8 cellular contexts compared by ENCODE assay signal in the genomic region with DNA sequence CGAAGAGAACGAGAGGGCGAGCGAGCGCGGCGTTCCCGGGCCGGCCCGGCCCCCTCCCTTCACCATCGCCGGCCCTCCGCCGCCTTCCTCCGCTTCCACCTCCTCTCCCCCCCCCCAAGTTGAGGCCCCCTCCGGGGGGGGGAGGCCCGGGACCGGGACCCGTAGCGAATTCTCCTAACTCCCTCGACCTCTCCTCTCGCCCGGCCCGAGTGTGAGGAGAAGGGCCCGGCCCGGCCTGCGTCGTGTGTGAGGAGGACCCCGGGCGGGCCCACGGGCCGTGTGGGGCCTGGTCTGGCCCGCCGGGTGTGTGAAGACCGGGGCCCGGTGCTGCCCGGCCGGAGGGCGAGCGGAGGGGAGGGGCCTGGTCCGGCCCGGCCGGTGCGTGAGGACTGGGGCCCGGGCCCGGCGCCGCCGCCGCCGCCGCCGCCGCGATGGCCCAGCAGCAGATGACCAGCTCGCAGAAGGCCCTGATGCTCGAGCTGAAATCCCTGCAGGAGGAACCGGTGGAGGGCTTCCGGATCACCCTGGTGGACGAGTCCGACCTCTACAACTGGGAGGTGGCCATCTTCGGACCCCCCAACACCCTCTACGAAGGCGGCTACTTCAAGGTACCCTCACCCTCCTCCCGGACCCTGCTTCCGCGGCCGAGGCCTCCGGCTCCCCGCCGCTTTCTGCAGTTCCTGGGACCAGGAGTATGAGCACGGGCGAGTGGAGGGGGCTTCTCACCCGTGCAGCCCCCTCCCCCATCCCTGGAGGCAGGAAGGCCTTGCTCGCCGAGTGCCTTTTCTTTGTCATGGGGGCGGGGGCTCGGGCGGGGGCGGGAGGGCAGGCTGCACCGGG. TPM values are rescaled to one million over a fixed set of nuclear protein-coding genes. Genes with fewer than 3 reads are reported as not detected.
DNase-seq lines count a peak whose midpoint lies in the region; ATAC-seq and TF ChIP-seq lines count a peak whose summit lies in the region.

No MANE protein-coding gene starts in this region.

- TF ChIP-seq EP300 in esophagus muscularis mucosa (IDR thresholded peaks at IDR 0.05): no peak

- no peaks in the 10 kb centered on the region for H3K27me3 Mint-ChIP-seq in activated T-cell treated with anti-CD3 and anti-CD28 coated beads, Interleukin-2, amount 50 U/mL, for 72 hours (ENCODE audit: low read depth)
- no peaks in the 10 kb centered on the region for H3K27me3 Mint-ChIP-seq in naive B cell
- no peaks in the 10 kb centered on the region for H3K27me3 Mint-ChIP-seq in stimulated activated naive CD8-positive, alpha-beta T cell treated with anti-CD3 and anti-CD28 coated beads, Interleukin-15, amount 100 ng/mL, for 72 hours

- H3K36me3 ChIP-seq in NT2/D1 (ENCODE audit: insufficient read depth, insufficient read length, low read length): no peaks in the 10 kb centered on the region
- no peaks in the 10 kb centered on the region for H3K36me3 ChIP-seq in esophagus muscularis mucosa

- TF ChIP-seq CTCF in AG09309 (IDR thresholded peaks at IDR 0.05; ENCODE audit: control insufficient read depth, insufficient read depth, low read depth, low read length, missing control alignments) (peak; percentile 26), esophagus muscularis mucosa (IDR thresholded peaks at IDR 0.05) (peak in 1 of 3 experiments; percentile 36)

- H3K4me3 ChIP-seq in AG09309 (ENCODE audit: control insufficient read depth, low read depth, low read length): peak overlapping the region; percentile 99
- peak overlapping the region; percentile 93 for H3K4me3 ChIP-seq in NT2/D1 (ENCODE audit: insufficient read length, low read depth)
- peak overlapping the region; percentile 79 to 94 (median 92) for H3K4me3 ChIP-seq in esophagus muscularis mucosa

- peak; percentile 62 for TF ChIP-seq POLR2A in GM18505 (IDR thresholded peaks at IDR 0.05; ENCODE audit: borderline replicate concordance, extremely low read depth, insufficient read depth, insufficient read length)
- peak; percentile 28 for TF ChIP-seq POLR2A in esophagus muscularis mucosa (IDR thresholded peaks at IDR 0.05; ENCODE audit: low read depth)

- peak overlapping the region; percentile 88 to 95 for H3K4me3 Mint-ChIP-seq in activated T-cell treated with anti-CD3 and anti-CD28 coated beads, Interleukin-2, amount 50 U/mL, for 72 hours
- peak overlapping the region; percentile 87 to 99 (median 90) for H3K4me3 Mint-ChIP-seq in naive B cell
- H3K4me3 Mint-ChIP-seq in stimulated activated naive CD8-positive, alpha-beta T cell treated with anti-CD3 and anti-CD28 coated beads, Interleukin-15, amount 100 ng/mL, for 72 hours: peak overlapping the region; percentile 80 to 92

- no peaks in the 10 kb centered on the region for H3K9me3 ChIP-seq in NT2/D1 (ENCODE audit: insufficient read depth, low read length)
- no peaks in the 10 kb centered on the region for H3K9me3 ChIP-seq in esophagus muscularis mucosa

- H3K27me3 ChIP-seq in NT2/D1 (ENCODE audit: insufficient read depth, insufficient read length): no peaks in the 10 kb centered on the region
- no peaks in the 10 kb centered on the region for H3K27me3 ChIP-seq in esophagus muscularis mucosa

- H3K36me3 Mint-ChIP-seq in activated T-cell treated with anti-CD3 and anti-CD28 coated beads, Interleukin-2, amount 50 U/mL, for 72 hours (ENCODE audit: insufficient read depth in 2 of 2): peaks cover 5 to 6% of the 10 kb centered on the region in 2 donors
- H3K36me3 Mint-ChIP-seq in naive B cell: no peaks in the 10 kb centered on the region

- H3K27ac ChIP-seq in esophagus muscularis mucosa (replicated peaks in 1 of 4): peak overlapping the region; percentile 96 to 100 (median 98)

- ATAC-seq in GM18505 (IDR thresholded peaks at IDR 0.05; ENCODE audit: unreplicated experiment) (peak; percentile 23), HG03064 (IDR thresholded peaks at IDR 0.05; ENCODE audit: low read depth, unreplicated experiment) (peak; percentile 24), naive B cell (ENCODE audit: low read depth in 2 of 2) (peak; percentile 4 to 9)
- ATAC-seq in activated T-cell treated with anti-CD3 and anti-CD28 coated beads, Interleukin-2, amount 50 U/mL, for 72 hours (replicated peaks in 1 of 2): peak; percentile 30 to 42
- ATAC-seq in stimulated activated naive CD8-positive, alpha-beta T cell treated with anti-CD3 and anti-CD28 coated beads, Interleukin-15, amount 100 ng/mL, for 72 hours: peak; percentile 44

- DNase-seq in AG09309 (ENCODE audit: low read depth) (peak; percentile 18), NT2/D1 (ENCODE audit: low read depth, low spot score) (peak; percentile 58), esophagus muscularis mucosa (ENCODE audit: extremely low spot score) (no peak), naive B cell (peak; percentile 55)
- DNase-seq in activated T-cell treated with anti-CD3 and anti-CD28 coated beads, Interleukin-2, amount 50 U/mL, for 72 hours: peak; percentile 61 to 68
- peak; percentile 65 to 67 for DNase-seq in stimulated activated naive CD8-positive, alpha-beta T cell treated with anti-CD3 and anti-CD28 coated beads, Interleukin-15, amount 100 ng/mL, for 72 hours

- peaks cover 60% of the 10 kb centered on the region for H3K4me1 Mint-ChIP-seq in activated T-cell treated with anti-CD3 and anti-CD28 coated beads, Interleukin-2, amount 50 U/mL, for 72 hours (ENCODE audit: low read depth)
- H3K4me1 Mint-ChIP-seq in naive B cell: peaks cover 47 to 72% (median 57%) of the 10 kb centered on the region in 3 donors
- peaks cover 63% of the 10 kb centered on the region for H3K4me1 Mint-ChIP-seq in stimulated activated naive CD8-positive, alpha-beta T cell treated with anti-CD3 and anti-CD28 coated beads, Interleukin-15, amount 100 ng/mL, for 72 hours

- intact Hi-C loops in esophagus muscularis mucosa (cut with DNase I): loop anchor here (2.0 kb wide), 1 partner anchor 35 kb away; no protein-coding TSS in a partner anchor

- no peaks in the 10 kb centered on the region for H3K9me3 Mint-ChIP-seq in activated T-cell treated with anti-CD3 and anti-CD28 coated beads, Interleukin-2, amount 50 U/mL, for 72 hours
- H3K9me3 Mint-ChIP-seq in naive B cell: no peaks in the 10 kb centered on the region
- H3K9me3 Mint-ChIP-seq in stimulated activated naive CD8-positive, alpha-beta T cell treated with anti-CD3 and anti-CD28 coated beads, Interleukin-15, amount 100 ng/mL, for 72 hours: no peaks in the 10 kb centered on the region

- under 1% methylated on average over 19 of the region's 81 CpGs for WGBS in esophagus muscularis mucosa

- no peaks in the 10 kb centered on the region for H3K4me1 ChIP-seq in NT2/D1 (ENCODE audit: insufficient read depth, insufficient read length)
- H3K4me1 ChIP-seq in esophagus muscularis mucosa: peaks cover 46 to 70% (median 70%) of the 10 kb centered on the region in 4 donors

- peak overlapping the region; percentile 100 for H3K9ac ChIP-seq in NT2/D1 (ENCODE audit: insufficient read length, low read depth)

- peak overlapping the region; percentile 63 for H3K27ac Mint-ChIP-seq in activated T-cell treated with anti-CD3 and anti-CD28 coated beads, Interleukin-2, amount 50 U/mL, for 72 hours
- peak overlapping the region in 4 of 6 donors; percentile 47 to 99 (median 91) for H3K27ac Mint-ChIP-seq in naive B cell
- peak overlapping the region; percentile 89 to 96 for H3K27ac Mint-ChIP-seq in stimulated activated naive CD8-positive, alpha-beta T cell treated with anti-CD3 and anti-CD28 coated beads, Interleukin-15, amount 100 ng/mL, for 72 hours

RNA-seq across cellular contexts. Expression of gene UBE2R2, which starts 0.6 kb away (rescaled TPM):
- total RNA-seq in activated T-cell treated with anti-CD3 and anti-CD28 coated beads, Interleukin-2, amount 50 U/mL, for 72 hours: 10 to 100 TPM; 58.1 to 59.7 TPM
- total RNA-seq in esophagus muscularis mucosa: 10 to 100 TPM; 27.8 to 45.1 (median 34.4) TPM
- polyA plus RNA-seq in naive B cell (ENCODE audit: low read depth in 6 of 6): 10 to 100 TPM; 26.5 to 33.6 (median 28.9) TPM

RNA-seq across cellular contexts. Expression of gene PRSS3, which starts 22.2 kb away (rescaled TPM):
- not detected for total RNA-seq in activated T-cell treated with anti-CD3 and anti-CD28 coated beads, Interleukin-2, amount 50 U/mL, for 72 hours
- 1 to 10 TPM in 1 of 4 donors, under 1 TPM in 1, not detected in 2; 0.99 to 1.4 TPM for total RNA-seq in esophagus muscularis mucosa
- not detected for polyA plus RNA-seq in naive B cell (ENCODE audit: low read depth in 6 of 6)
